ENCODE assay signal across 1 cellular context in the genomic region with DNA sequence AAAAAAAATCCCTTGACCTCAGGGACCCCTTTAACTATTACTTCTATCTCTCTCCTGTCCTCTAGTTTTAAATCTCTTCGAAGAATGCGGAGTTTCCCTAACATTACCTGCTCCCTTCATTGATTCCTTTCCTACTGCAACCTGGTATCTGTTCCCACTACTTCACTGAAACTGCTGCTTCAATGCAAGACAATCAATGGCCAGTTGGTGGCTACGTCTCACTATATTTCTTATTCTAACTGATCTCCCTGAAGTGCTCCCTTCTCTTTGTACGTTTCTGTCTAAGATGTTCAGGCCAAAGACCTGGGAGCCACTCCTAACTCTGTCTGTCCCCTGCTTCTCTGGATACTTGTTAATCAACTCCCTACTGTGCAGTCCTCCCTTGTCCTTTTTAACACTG.
TF ChIP-seq lines count a peak whose summit lies in the region.

No MANE protein-coding gene starts in this region.

TF ChIP-seq in H1, 55 proteins besides CTCF, POLR2A, EP300 and RAD21 (continued from another document):
- TF ChIP-seq RNF2 (IDR thresholded peaks at IDR 0.05; ENCODE audit: borderline replicate concordance, low read depth, low read length, missing control alignments, poor library complexity, severe bottlenecking) (no peak), EZH2 (IDR thresholded peaks at IDR 0.05; ENCODE audit: low read depth, low read length, severe bottlenecking) (no peak), SP4 (IDR thresholded peaks at IDR 0.05; ENCODE audit: low read length) (no peak), KDM5A (IDR thresholded peaks at IDR 0.05; ENCODE audit: low read length) (no peak), HDAC6 (IDR thresholded peaks at IDR 0.05; ENCODE audit: low read depth, low read length) (no peak), BRCA1 (IDR thresholded peaks at IDR 0.05; ENCODE audit: low read depth, low read length) (no peak), SP2 (IDR thresholded peaks at IDR 0.05; ENCODE audit: low read length) (no peak), CTBP2 (IDR thresholded peaks at IDR 0.05; ENCODE audit: borderline replicate concordance, insufficient read depth, insufficient read length, low read length) (no peak), BACH1 (IDR thresholded peaks at IDR 0.05; ENCODE audit: low read length) (no peak), TBP (IDR thresholded peaks at IDR 0.05; ENCODE audit: low read depth, low read length) (no peak), SIN3A (conservative IDR thresholded peaks at IDR 0.05 in 1 of 2, IDR thresholded peaks at IDR 0.05 in 1 of 2; ENCODE audit: low read depth in 1 of 2, low read length in 2 of 2) (no peak), KDM1A (IDR thresholded peaks at IDR 0.05; ENCODE audit: borderline replicate concordance, low read length) (no peak)
